ENCODE assay signal across 8 cellular contexts in genomic region chr10:69317175-69318086, GRCh38. TPM values are rescaled to one million over a fixed set of nuclear protein-coding genes. Genes with fewer than 3 reads are reported as not detected.
DNase-seq lines count a peak whose midpoint lies in the region; ATAC-seq, FAIRE-seq and TF ChIP-seq lines count a peak whose summit lies in the region.

No MANE protein-coding gene starts in this region.

- peak overlapping the region; percentile 46 for H3K4me3 Mint-ChIP-seq in glutamatergic neuron (ENCODE audit: unreplicated experiment)

- H3K36me3 Mint-ChIP-seq in glutamatergic neuron (ENCODE audit: unreplicated experiment) = peaks cover 4% of the 10 kb centered on the region

- no peaks in the 10 kb centered on the region for H3K27me3 ChIP-seq in WERI-Rb-1 (ENCODE audit: insufficient read depth, low read depth, severe bottlenecking)
- no peaks in the 10 kb centered on the region for H3K27me3 ChIP-seq in small intestine (ENCODE audit: control insufficient read depth in 2 of 2, insufficient read depth in 2 of 2, low read length in 2 of 2)

- H3K4me3 ChIP-seq in WERI-Rb-1 (ENCODE audit: low read depth, low read length) (peak overlapping the region; percentile 81), small intestine (ENCODE audit: low read depth in 1 of 2, low read length in 2 of 2) (peak overlapping the region; percentile 63 to 76)

- H3K9me3 ChIP-seq in WERI-Rb-1 (ENCODE audit: severe bottlenecking) = no peaks in the 10 kb centered on the region
- no peaks in the 10 kb centered on the region for H3K9me3 ChIP-seq in small intestine (ENCODE audit: control insufficient read depth, low read depth)

- no peaks in the 10 kb centered on the region for H3K4me1 ChIP-seq in small intestine (ENCODE audit: control insufficient read depth in 2 of 2, insufficient read depth in 1 of 2, low read depth in 1 of 2, low read length in 1 of 2)

- peaks cover 13% of the 10 kb centered on the region for H3K27me3 Mint-ChIP-seq in glutamatergic neuron (ENCODE audit: unreplicated experiment)

- H3K36me3 ChIP-seq in WERI-Rb-1 (no peaks in the 10 kb centered on the region; the same call in 1 of the 2 replicates), small intestine (ENCODE audit: control insufficient read depth in 2 of 2, insufficient read depth in 2 of 2, low read length in 2 of 2) (no peaks in the 10 kb centered on the region)

- peaks cover 27% of the 10 kb centered on the region for H3K4me1 Mint-ChIP-seq in glutamatergic neuron (ENCODE audit: low read depth, unreplicated experiment)

- H3K27ac ChIP-seq in WERI-Rb-1 (peak overlapping the region; percentile 91), small intestine (ENCODE audit: low read depth in 1 of 2, low read length in 1 of 2) (peak overlapping the region; percentile 60 to 88)

- TF ChIP-seq CTCF in WERI-Rb-1 (IDR thresholded peaks at IDR 0.05; ENCODE audit: low read depth, low read length) = no peak
- TF ChIP-seq CTCF in glutamatergic neuron (IDR thresholded peaks at IDR 0.05; ENCODE audit: partially characterized antibody, unreplicated experiment) = no peak

- 44 to 57% (median 52%) methylated on average over 10 of the region's 10 CpGs for WGBS in small intestine, 3 donors

- peak; percentile 44 for ATAC-seq in HG03066 (IDR thresholded peaks at IDR 0.05; ENCODE audit: low read depth, unreplicated experiment)
- no peak for ATAC-seq in GM19023 (IDR thresholded peaks at IDR 0.05; ENCODE audit: unreplicated experiment)

- DNase-seq in stimulated activated CD4-positive, alpha-beta T cell treated with anti-CD3 and anti-CD28 coated beads, Interleukin-15, amount 100 ng/mL, for 24 hours = peak; percentile 44
- no peak for DNase-seq in stimulated activated CD4-positive, alpha-beta T cell treated with anti-CD3 and anti-CD28 coated beads, Interleukin-12 subunit alpha, Interleukin-12 subunit beta, amount 100 ng/mL, for 4 hours
- DNase-seq in WERI-Rb-1 (peak; percentile 57), glutamatergic neuron (no peak), small intestine (peak; percentile 63), NCI-H1694 (lab: John Stamatoyannopoulos, UW) (no peak)

- no peak overlapping the region for H3K27ac Mint-ChIP-seq in glutamatergic neuron (ENCODE audit: unreplicated experiment)

- peaks cover 13% of the 10 kb centered on the region for H3K9me3 Mint-ChIP-seq in glutamatergic neuron (ENCODE audit: unreplicated experiment)

- FAIRE-seq in small intestine (lab: Jason Lieb, UNC) = no peak

RNA-seq across cellular contexts. Expression of gene HK1, which starts 39.1 kb away (rescaled TPM):
- total RNA-seq in glutamatergic neuron (ENCODE audit: unreplicated experiment) = 240 TPM
- polyA plus RNA-seq in small intestine = 10 to 100 TPM in 1 of 3 donors, 1 to 10 TPM in 2; 3.8 to 21.8 (median 10.0) TPM

Comparison
In these comparisons a context has a peak if more than half of its experiments do, and no peak if none do; other contexts are left out.
1. DNase-seq: peak in stimulated activated CD4-positive, alpha-beta T cell treated with anti-CD3 and anti-CD28 coated beads, Interleukin-15, amount 100 ng/mL, for 24 hours (single experiment), WERI-Rb-1 (single experiment) and small intestine (single experiment); none in stimulated activated CD4-positive, alpha-beta T cell treated with anti-CD3 and anti-CD28 coated beads, Interleukin-12 subunit alpha, Interleukin-12 subunit beta, amount 100 ng/mL, for 4 hours (single experiment), glutamatergic neuron (single experiment) and NCI-H1694 (single experiment).